12 cellular contexts compared by ENCODE assay signal in genomic region chr3:44077267-44077666, GRCh38.
DNase-seq lines count a peak whose midpoint lies in the region; ATAC-seq and TF ChIP-seq lines count a peak whose summit lies in the region.
"Had no signal": no experiment of that assay in that cellular context is flagged by ENCODE, and none has a peak within 500 bp of the region (broad histone marks: within the 10 kb centered on the region; RNA-seq: fewer than 3 reads in every experiment).

No MANE protein-coding gene starts in this region.

- H3K4me3 ChIP-seq in NB4 (ENCODE audit: low read depth, low read length) (no peak overlapping the region), brain microvascular endothelial cell (ENCODE audit: low read depth, low read length) (no peak overlapping the region)
- H3K4me3 ChIP-seq: lung had no signal

- in situ Hi-C loops in brain microvascular endothelial cell (cut with HindIII; ENCODE audit: low pct_ligation_motif_present, low sequenced_read_pairs), result no loop called here

- H3K27ac Mint-ChIP-seq in nephron progenitor cell, result peak overlapping the region; percentile 38
- H3K27ac Mint-ChIP-seq: activated B cell treated with CpG ODN at 0.5 μM for 24 hours; stimulated activated memory B cell treated with anti-CD40 and anti-IgM and Interleukin-4, amounts not matched to agents 10 μg/mL and 1 μg/mL and 100 μg/mL, for 72 hours had no signal

- H3K36me3 Mint-ChIP-seq in nephron progenitor cell (ENCODE audit: low read depth), result no peaks in the 10 kb centered on the region
- H3K36me3 Mint-ChIP-seq: activated naive CD4-positive, alpha-beta T cell treated with anti-CD3 and anti-CD28 coated beads, Interleukin-2, amount 50 U/mL, for 72 hours; stimulated activated memory B cell treated with anti-CD40 and anti-IgM and Interleukin-4, amounts not matched to agents 10 μg/mL and 1 μg/mL and 100 μg/mL, for 72 hours had no signal

- no peak for TF ChIP-seq POLR2A in NB4 (IDR thresholded peaks at IDR 0.05; ENCODE audit: extremely low read depth, insufficient read length)

- H3K27ac ChIP-seq in brain microvascular endothelial cell, result no peak overlapping the region

- ATAC-seq in GM19467 (IDR thresholded peaks at IDR 0.05; ENCODE audit: unreplicated experiment) (no peak), GM21576 (IDR thresholded peaks at IDR 0.05; ENCODE audit: unreplicated experiment) (no peak)
- ATAC-seq: activated naive CD4-positive, alpha-beta T cell treated with anti-CD3 and anti-CD28 coated beads, Interleukin-2, amount 50 U/mL, for 72 hours; stimulated activated memory B cell treated with anti-CD40 and anti-IgM and Interleukin-4, amounts not matched to agents 10 μg/mL and 1 μg/mL and 100 μg/mL, for 72 hours had no signal

- H3K36me3 ChIP-seq in brain microvascular endothelial cell (replicated peaks), result no peaks in the 10 kb centered on the region

- H3K27me3 ChIP-seq in brain microvascular endothelial cell (replicated peaks), result no peaks in the 10 kb centered on the region

- H3K4me3 Mint-ChIP-seq in nephron progenitor cell, result no peak overlapping the region
- H3K4me3 Mint-ChIP-seq: activated B cell treated with CpG ODN at 0.5 μM for 24 hours; stimulated activated memory B cell treated with anti-CD40 and anti-IgM and Interleukin-4, amounts not matched to agents 10 μg/mL and 1 μg/mL and 100 μg/mL, for 72 hours had no signal

- H3K27me3 Mint-ChIP-seq in nephron progenitor cell (ENCODE audit: low read depth, poor library complexity), result peaks cover 21% of the 10 kb centered on the region
- H3K27me3 Mint-ChIP-seq: activated B cell treated with CpG ODN at 0.5 μM for 24 hours; stimulated activated memory B cell treated with anti-CD40 and anti-IgM and Interleukin-4, amounts not matched to agents 10 μg/mL and 1 μg/mL and 100 μg/mL, for 72 hours had no signal

- no peak for TF ChIP-seq CTCF in NB4 (IDR thresholded peaks at IDR 0.05; ENCODE audit: low read depth, low read length)
- TF ChIP-seq CTCF in brain microvascular endothelial cell (IDR thresholded peaks at IDR 0.05; ENCODE audit: low read depth, low read length, missing control alignments), result peak; percentile 44
- TF ChIP-seq CTCF in nephron progenitor cell (IDR thresholded peaks at IDR 0.05), result no peak

- H3K4me1 Mint-ChIP-seq in nephron progenitor cell, result peaks cover 29% of the 10 kb centered on the region

- DNase-seq in NCI-H1105 treated with DMSO at 0.1 percent for 48 hours (lab: John Stamatoyannopoulos, UW) (peak; percentile 14), NCI-H1105 (lab: John Stamatoyannopoulos, UW) (no peak), NB4 (ENCODE audit: low read depth) (peak; percentile 5), brain microvascular endothelial cell (no peak), nephron progenitor cell (no peak)
- DNase-seq in activated T-cell treated with anti-CD3 and anti-CD28 coated beads, Interleukin-2, amount 50 U/mL, for 48 hours, result no peak
- DNase-seq: activated B cell treated with CpG ODN at 0.5 μM for 24 hours had no signal

- H3K9me3 Mint-ChIP-seq in nephron progenitor cell, result no peaks in the 10 kb centered on the region
- H3K9me3 Mint-ChIP-seq: activated B cell treated with CpG ODN at 0.5 μM for 24 hours; activated naive CD4-positive, alpha-beta T cell treated with anti-CD3 and anti-CD28 coated beads, Interleukin-2, amount 50 U/mL, for 72 hours; stimulated activated memory B cell treated with anti-CD40 and anti-IgM and Interleukin-4, amounts not matched to agents 10 μg/mL and 1 μg/mL and 100 μg/mL, for 72 hours had no signal

Comparison
In these comparisons a context has a peak if more than half of its experiments do, and no peak if none do; other contexts are left out.
1. DNase-seq: peak in NCI-H1105 treated with DMSO at 0.1 percent for 48 hours (single experiment) and NB4 (single experiment); none in NCI-H1105 (single experiment), brain microvascular endothelial cell (single experiment), nephron progenitor cell (single experiment) and activated T-cell treated with anti-CD3 and anti-CD28 coated beads, Interleukin-2, amount 50 U/mL, for 48 hours (0 of 2).